ENCODE assay signal across 18 cellular contexts in genomic region chr1:43302721-43303476, GRCh38. TPM values are rescaled to one million over a fixed set of nuclear protein-coding genes. Genes with fewer than 3 reads are reported as not detected.
DNase-seq lines count a peak whose midpoint lies in the region; ATAC-seq, FAIRE-seq and TF ChIP-seq lines count a peak whose summit lies in the region.
"Had no signal": no experiment of that assay in that cellular context is flagged by ENCODE, and none has a peak within 500 bp of the region (broad histone marks: within the 10 kb centered on the region; RNA-seq: fewer than 3 reads in every experiment).

No MANE protein-coding gene starts in this region.

- ATAC-seq in heart left ventricle (no peak), Right ventricle myocardium inferior (no peak), GM18520 (IDR thresholded peaks at IDR 0.05; ENCODE audit: unreplicated experiment) (no peak), GM21717 (IDR thresholded peaks at IDR 0.05; ENCODE audit: unreplicated experiment) (no peak)
- ATAC-seq: A549; activated CD4-positive, alpha-beta T cell treated with anti-CD3 and anti-CD28 coated beads for 36 hours had no signal

- no peaks in the 10 kb centered on the region for H3K9me3 ChIP-seq in heart left ventricle
- no peaks in the 10 kb centered on the region for H3K9me3 ChIP-seq in kidney (ENCODE audit: control insufficient read depth in 1 of 2, low read length in 2 of 2)
- H3K9me3 ChIP-seq: A549 had no signal

- TF ChIP-seq CTCF in heart left ventricle (IDR thresholded peaks at IDR 0.05): no peak
- TF ChIP-seq CTCF in kidney (IDR thresholded peaks at IDR 0.05; ENCODE audit: borderline replicate concordance, extremely low read depth, insufficient read depth): no peak

- 54 to 68% (median 60%) methylated on average over 8 of the region's 8 CpGs for WGBS in heart left ventricle, 4 donors

- peak overlapping the region in 9 of 12 donors; percentile 27 to 93 (median 79) for H3K27ac ChIP-seq in heart left ventricle
- H3K27ac ChIP-seq in kidney (ENCODE audit: low read depth in 2 of 2, low read length in 2 of 2): no peak overlapping the region
- H3K27ac ChIP-seq: A549 had no signal

- FAIRE-seq in kidney (lab: Jason Lieb, UNC): no peak
- no peak for FAIRE-seq in H54 (lab: Jason Lieb, UNC)
- FAIRE-seq: A549 had no signal

- H3K36me3 ChIP-seq in heart left ventricle (peaks cover 0 to 24% (median 7%) of the 10 kb centered on the region in 9 donors), kidney (ENCODE audit: control insufficient read depth in 1 of 2, insufficient read depth in 2 of 2, low read length in 2 of 2) (no peaks in the 10 kb centered on the region)

- DNase-seq in heart left ventricle (peak in 1 of 5 donors; percentile 25), Right ventricle myocardium inferior (ENCODE audit: missing footprints) (no peak), kidney (peak; percentile 34), posterior vena cava (ENCODE audit: low spot score) (peak; percentile 13), OCI-M2 (lab: John Stamatoyannopoulos, UW; ENCODE audit: unreplicated experiment) (no peak), H54 (ENCODE audit: insufficient read length, low spot score) (no peak)
- DNase-seq: activated CD4-positive, alpha-beta T cell treated with anti-CD3 and anti-CD28 coated beads for 36 hours; activated T-cell treated with anti-CD3 and anti-CD28 coated beads for 4 hours; CD4-positive, CD25-positive, alpha-beta regulatory T cell; H7; MV-4-11; NCI-H2107; NK-92 treated with Interleukin-12 subunit alpha and Interleukin-12 subunit beta, amount 100 ng/mL, for 24 hours had no signal

- no peak overlapping the region for H3K9ac ChIP-seq in kidney (ENCODE audit: low read length in 2 of 2)

- peaks cover 0 to 53% (median 28%) of the 10 kb centered on the region in 12 donors for H3K4me1 ChIP-seq in heart left ventricle
- H3K4me1 ChIP-seq in kidney (ENCODE audit: control insufficient read depth in 1 of 2, insufficient read depth in 1 of 2, low read depth in 1 of 2, low read length in 2 of 2): peaks cover 4 to 12% of the 10 kb centered on the region in 2 donors
- H3K4me1 ChIP-seq: A549 had no signal

- TF ChIP-seq POLR2A in heart left ventricle (IDR thresholded peaks at IDR 0.05) (no peak), H54 (IDR thresholded peaks at IDR 0.05; ENCODE audit: low read depth, low read length) (no peak)

- peak overlapping the region; percentile 1 to 66 (median 52) for H3K4me3 ChIP-seq in heart left ventricle
- H3K4me3 ChIP-seq in kidney (ENCODE audit: low read length in 2 of 2): peak overlapping the region in 1 of 2 donors; percentile 23
- H3K4me3 ChIP-seq: A549, smooth muscle cell had no signal

- intact Hi-C loops in heart left ventricle (cut with DNase I) (loop anchor here in 5 of 10 donors (2.0 to 5.0 kb wide), 6 partner anchors 39 to 66 kb away; partner anchors contain the start of gene ELOVL1 (in 1 of the 5)), Right ventricle myocardium inferior (cut with DNase I) (loop anchor here (2.0 to 5.0 kb wide), 2 partner anchors 64 kb away; partner anchors contain the start of gene ELOVL1), kidney (cut with DNase I) (no loop called here), posterior vena cava (cut with DNase I) (loop anchor here in 1 of 2 donors (10.0 kb wide), 1 partner anchor 1232 kb away; no protein-coding TSS in a partner anchor)

- no peaks in the 10 kb centered on the region for H3K27me3 ChIP-seq in heart left ventricle

RNA-seq across cellular contexts. Expression of gene TIE1, which starts 2.1 kb away (rescaled TPM):
- 10 to 100 TPM; 19.2 to 65.1 (median 28.4) TPM for total RNA-seq in heart left ventricle
- 10 to 100 TPM; 25.1 to 37.6 TPM for polyA plus RNA-seq in heart left ventricle
- total RNA-seq in Right ventricle myocardium inferior: 22.2 TPM
- 46.3 TPM for total RNA-seq in kidney
- polyA plus RNA-seq in kidney (ENCODE audit: insufficient read depth, low read depth, low replicate concordance): 15.0 TPM
- 10 to 100 TPM; 32.5 to 46.6 TPM for total RNA-seq in posterior vena cava
- total RNA-seq: activated CD4-positive, alpha-beta T cell treated with anti-CD3 and anti-CD28 coated beads for 36 hours had no signal
- polyA plus RNA-seq: A549; CD4-positive, CD25-positive, alpha-beta regulatory T cell had no signal

RNA-seq across cellular contexts. Expression of gene C1orf210, which starts 17.5 kb away (rescaled TPM):
- total RNA-seq in heart left ventricle (not detected), Right ventricle myocardium inferior (not detected), kidney (21.1 TPM), posterior vena cava (not detected)
- polyA plus RNA-seq in heart left ventricle (not detected), kidney (ENCODE audit: insufficient read depth, low read depth, low replicate concordance) (33.3 TPM)
- total RNA-seq: activated CD4-positive, alpha-beta T cell treated with anti-CD3 and anti-CD28 coated beads for 36 hours; CD4-positive, CD25-positive, alpha-beta regulatory T cell; cerebellum had no signal
- polyA plus RNA-seq: A549; CD4-positive, CD25-positive, alpha-beta regulatory T cell had no signal

RNA-seq across cellular contexts. Expression of gene TMEM125, which starts 33.1 kb away (rescaled TPM):
- total RNA-seq in heart left ventricle (under 1 TPM in 4 of 9 donors, not detected in 5; 0.15 to 0.68 (median 0.47) TPM), Right ventricle myocardium inferior (not detected), kidney (17.5 TPM), posterior vena cava (under 1 TPM in 1 of 2 donors, not detected in 1; 0.29 TPM)
- polyA plus RNA-seq in heart left ventricle (under 1 TPM; 0.11 to 0.30 TPM), kidney (ENCODE audit: insufficient read depth, low read depth, low replicate concordance) (22.0 TPM)
- total RNA-seq: activated CD4-positive, alpha-beta T cell treated with anti-CD3 and anti-CD28 coated beads for 36 hours; CD4-positive, CD25-positive, alpha-beta regulatory T cell had no signal
- polyA plus RNA-seq: A549; CD4-positive, CD25-positive, alpha-beta regulatory T cell had no signal

RNA-seq across cellular contexts. Expression of gene MPL, which starts 34.7 kb away (rescaled TPM):
- total RNA-seq in heart left ventricle (under 1 TPM; 0.25 to 0.98 (median 0.59) TPM), Right ventricle myocardium inferior (0.73 TPM), kidney (0.25 TPM), posterior vena cava (under 1 TPM in 1 of 2 donors, not detected in 1; 0.90 TPM)
- polyA plus RNA-seq in heart left ventricle (under 1 TPM in 1 of 2 donors, not detected in 1; 0.11 TPM), kidney (ENCODE audit: insufficient read depth, low read depth, low replicate concordance) (not detected)
- total RNA-seq: activated CD4-positive, alpha-beta T cell treated with anti-CD3 and anti-CD28 coated beads for 36 hours; cerebellum; H7; smooth muscle cell had no signal
- polyA plus RNA-seq: A549; CD4-positive, CD25-positive, alpha-beta regulatory T cell; smooth muscle cell had no signal

RNA-seq across cellular contexts. Expression of gene CDC20, which starts 55.9 kb away (rescaled TPM):
- total RNA-seq in heart left ventricle: 10 to 100 TPM in 1 of 9 donors, 1 to 10 TPM in 5, under 1 TPM in 3; 0.45 to 16.9 (median 1.5) TPM
- under 1 TPM; 0.38 to 0.49 TPM for polyA plus RNA-seq in heart left ventricle
- 1.6 TPM for total RNA-seq in Right ventricle myocardium inferior
- total RNA-seq in kidney: 2.7 TPM
- polyA plus RNA-seq in kidney (ENCODE audit: insufficient read depth, low read depth, low replicate concordance): 3.9 TPM
- total RNA-seq in posterior vena cava: 1 to 10 TPM in 1 of 2 donors, under 1 TPM in 1; 0.95 to 1.0 TPM

Comparison
In these comparisons a context has a peak if more than half of its experiments do, and no peak if none do; other contexts are left out.
1. DNase-seq: peak in kidney (single experiment) and posterior vena cava (single experiment); none in Right ventricle myocardium inferior (single experiment), OCI-M2 (single experiment) and H54 (single experiment).
2. H3K27ac ChIP-seq: peak in heart left ventricle (9 of 12); none in kidney (0 of 2).
3. RNA of gene C1orf210, which starts 17.5 kb away (total RNA-seq): 21.1 TPM in kidney (single experiment); not detected in heart left ventricle, not detected in Right ventricle myocardium inferior (single experiment) and not detected in posterior vena cava; every median in the first group is over 10 times any median in the second.
4. RNA of gene TMEM125, which starts 33.1 kb away (total RNA-seq): 17.5 TPM in kidney (single experiment); 0.29 TPM in posterior vena cava, not detected in Right ventricle myocardium inferior (single experiment) and 0.15 to 0.68 TPM in heart left ventricle; every median in the first group is over 10 times any median in the second.